ENCODE assay signal across 24 cellular contexts in the genomic region with DNA sequence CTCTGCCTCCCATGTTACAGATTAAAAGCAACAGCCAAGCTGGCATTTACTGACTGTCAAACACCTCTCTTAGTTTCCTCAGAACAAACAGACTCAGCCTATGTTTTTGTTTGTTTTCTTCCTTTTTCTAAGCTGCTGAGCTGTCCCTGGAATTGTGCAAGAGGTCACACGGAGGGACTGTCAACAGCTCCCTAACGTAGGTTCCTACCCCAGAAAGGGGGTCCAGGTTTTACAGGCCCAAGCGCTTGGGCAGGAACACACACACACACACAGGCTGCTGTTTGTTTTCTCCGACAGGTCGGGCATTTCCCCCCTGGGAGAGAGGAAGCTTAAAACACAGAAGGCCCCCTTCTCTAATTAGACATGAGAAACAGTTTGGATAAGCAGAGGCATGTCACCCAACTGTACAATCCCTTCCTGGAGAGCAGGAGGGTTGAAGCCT.
DNase-seq lines count a peak whose midpoint lies in the region; ATAC-seq and TF ChIP-seq lines count a peak whose summit lies in the region.
"Had no signal": no experiment of that assay in that cellular context is flagged by ENCODE, and none has a peak within 500 bp of the region (broad histone marks: within the 10 kb centered on the region; RNA-seq: fewer than 3 reads in every experiment).

No MANE protein-coding gene starts in this region.

- no peaks in the 10 kb centered on the region for H3K27me3 ChIP-seq in trophoblast cell (ENCODE audit: insufficient read depth, low read length)
- H3K27me3 ChIP-seq: colonic mucosa had no signal

- H3K9ac ChIP-seq in trophoblast cell (ENCODE audit: low read length) = no peak overlapping the region

- no peaks in the 10 kb centered on the region for H3K79me2 ChIP-seq in trophoblast cell (ENCODE audit: control insufficient read depth, insufficient read depth, low read length, poor library complexity)

- H4K8ac ChIP-seq in trophoblast cell (ENCODE audit: low read depth, low read length) = peak overlapping the region; percentile 74

- peak overlapping the region; percentile 63 for H2BK12ac ChIP-seq in trophoblast cell (ENCODE audit: low read length)

- H3K79me1 ChIP-seq in trophoblast cell (ENCODE audit: low read length) = peaks cover 6% of the 10 kb centered on the region

- no peak overlapping the region for H2AK5ac ChIP-seq in trophoblast cell (ENCODE audit: low read length)

- H2BK5ac ChIP-seq in trophoblast cell (ENCODE audit: low read depth, low read length, poor library complexity) = no peak overlapping the region

- no peak overlapping the region for H3K4ac ChIP-seq in trophoblast cell (ENCODE audit: low read depth, low read length)

- no CpG with 5 or more reads among the region's 5 CpGs for WGBS in trophoblast cell (ENCODE audit: extremely low coverage, insufficient coverage, insufficient read length)

- H2BK120ac ChIP-seq in trophoblast cell (ENCODE audit: insufficient read depth, low read length, poor library complexity) = peak overlapping the region; percentile 44

- ATAC-seq in left colon (peak; percentile 30), GM18505 (IDR thresholded peaks at IDR 0.05; ENCODE audit: unreplicated experiment) (no peak), GM19023 (IDR thresholded peaks at IDR 0.05; ENCODE audit: unreplicated experiment) (no peak)
- ATAC-seq: effector memory CD8-positive, alpha-beta T cell; left ventricle myocardium superior had no signal

- intact Hi-C loops in left colon (cut with DNase I, micrococcal nuclease) = no loop called here

- H3K23ac ChIP-seq in trophoblast cell (ENCODE audit: low read length) = no peak overlapping the region

- no peak overlapping the region for H4K12ac ChIP-seq in trophoblast cell (ENCODE audit: low read depth, low read length)

- H3K27ac ChIP-seq in trophoblast cell (ENCODE audit: low read depth, low read length) = peak overlapping the region; percentile 49
- H3K27ac ChIP-seq: colonic mucosa had no signal

- peak overlapping the region; percentile 84 for H4K91ac ChIP-seq in trophoblast cell (ENCODE audit: low read depth, low read length)

- H3K36me3 ChIP-seq in trophoblast cell (ENCODE audit: control insufficient read depth in 1 of 2, insufficient read depth in 2 of 2, low read length in 2 of 2) = no peaks in the 10 kb centered on the region
- H3K36me3 ChIP-seq: colonic mucosa had no signal

- peaks cover 5 to 6% of the 10 kb centered on the region in 2 experiments for H3K4me1 ChIP-seq in trophoblast cell (ENCODE audit: control insufficient read depth in 1 of 2, insufficient read depth in 2 of 2, low read length in 2 of 2)
- H3K4me1 ChIP-seq: colonic mucosa had no signal

- H3K4me2 ChIP-seq in trophoblast cell (ENCODE audit: low read length) = peak overlapping the region; percentile 14

- peak overlapping the region; percentile 46 for H3K14ac ChIP-seq in trophoblast cell (ENCODE audit: low read length)

- DNase-seq in NCI-H748 (lab: John Stamatoyannopoulos, UW; ENCODE audit: unreplicated experiment) (peak; percentile 48), NCI-H748 treated with DMSO at 0.1 percent for 48 hours (lab: John Stamatoyannopoulos, UW) (no peak), NCI-H82 (lab: John Stamatoyannopoulos, UW) (peak; percentile 74), left colon (no peak), trophoblast cell (no peak)
- DNase-seq in activated T-cell treated with anti-CD3 and anti-CD28 coated beads, Interleukin-2, amount 50 U/mL, for 1 hour = no peak
- DNase-seq: 8988T; activated CD8-positive, alpha-beta memory T cell treated with anti-CD3 and anti-CD28 coated beads for 24 hours; activated naive CD4-positive, alpha-beta T cell treated with Interleukin-2 at 50 U/mL for 16 hours; activated T-cell treated with anti-CD3 and anti-CD28 coated beads, Interleukin-2, amount 50 U/mL, for 24 hours; colonic mucosa; DMS79; effector memory CD8-positive, alpha-beta T cell; GF-D8; left ventricle myocardium superior; NCI-H1105 treated with DMSO at 0.1 percent for 48 hours; NCI-H2081; NCI-H446; NK-92 treated with Interleukin-12 subunit alpha and Interleukin-12 subunit beta, amount 100 ng/mL, for 24 hours; posterior cingulate gyrus; RPMI8226; stimulated activated CD4-positive, alpha-beta T cell treated with anti-CD3 and anti-CD28 coated beads, Interleukin-1b, Interleukin-23, amount 100 ng/mL, for 48 hours had no signal

- H3K18ac ChIP-seq in trophoblast cell (ENCODE audit: low read length) = peak overlapping the region; percentile 16

- peak overlapping the region; percentile 56 for H2AFZ ChIP-seq in trophoblast cell (ENCODE audit: insufficient read depth, low read length, poor library complexity)

- no peaks in the 10 kb centered on the region for H3K9me3 ChIP-seq in trophoblast cell (ENCODE audit: insufficient read depth, low read depth, low read length)
- H3K9me3 ChIP-seq: colonic mucosa had no signal

- no peak overlapping the region for H3K4me3 ChIP-seq in trophoblast cell (ENCODE audit: low read depth, low read length)
- H3K4me3 ChIP-seq: colonic mucosa had no signal

- TF ChIP-seq POLR2A in GM18505 (IDR thresholded peaks at IDR 0.05; ENCODE audit: borderline replicate concordance, extremely low read depth, insufficient read depth, insufficient read length) = no peak

Comparison
In these comparisons a context has a peak if more than half of its experiments do, and no peak if none do; other contexts are left out.
1. DNase-seq: peak in NCI-H748 (single experiment) and NCI-H82 (single experiment); none in NCI-H748 treated with DMSO at 0.1 percent for 48 hours (single experiment), left colon (0 of 2), trophoblast cell (0 of 2) and activated T-cell treated with anti-CD3 and anti-CD28 coated beads, Interleukin-2, amount 50 U/mL, for 1 hour (single experiment).